ENCODE assay signal across 15 cellular contexts in genomic region chr1:164417016-164417704, GRCh38.
"Had no signal": no experiment of that assay in that cellular context is flagged by ENCODE, and none has a peak within 500 bp of the region (broad histone marks: within the 10 kb centered on the region; RNA-seq: fewer than 3 reads in every experiment).

No MANE protein-coding gene starts in this region.

- H3K4me3 ChIP-seq: coronary artery, heart left ventricle, left ventricle myocardium inferior, lower lobe of right lung, pancreas had no signal

- ATAC-seq: heart left ventricle, lower lobe of right lung, pancreas, right cardiac atrium had no signal

- H3K27me3 ChIP-seq: heart left ventricle, pancreas had no signal

- H3K9me3 ChIP-seq: heart left ventricle, left ventricle myocardium inferior, lower lobe of right lung, pancreas had no signal

- H3K27ac ChIP-seq: coronary artery, heart left ventricle, left ventricle myocardium inferior, lower lobe of right lung, pancreas had no signal

- DNase-seq: effector CD4-positive, alpha-beta T cell; heart left ventricle; immature natural killer cell; left ventricle myocardium inferior; lower lobe of right lung; naive B cell; occipital lobe; pancreas; right cardiac atrium; small intestine; stimulated activated CD4-positive, alpha-beta T cell treated with anti-CD3 and anti-CD28 coated beads, Interleukin-12 subunit alpha, Interleukin-12 subunit beta, amount 100 ng/mL, for 4 hours; stimulated activated CD4-positive, alpha-beta T cell treated with anti-CD3 and anti-CD28 coated beads, Interleukin-2, amount 100 ng/mL, for 48 hours; stimulated activated naive CD4-positive, alpha-beta T cell treated with Interleukin-2 at 50 U/mL for 16 hours; trophoblast cell had no signal

- H3K36me3 ChIP-seq: heart left ventricle, left ventricle myocardium inferior, lower lobe of right lung, pancreas had no signal

- H3K4me1 ChIP-seq: heart left ventricle, left ventricle myocardium inferior, lower lobe of right lung, pancreas had no signal
